Comparison of ENCODE assay signal across 8 cellular contexts in genomic region chr22:40346178-40347064, GRCh38. TPM values are rescaled to one million over a fixed set of nuclear protein-coding genes. Genes with fewer than 3 reads are reported as not detected.
DNase-seq lines count a peak whose midpoint lies in the region; FAIRE-seq and TF ChIP-seq lines count a peak whose summit lies in the region.

Gene ADSL, plus strand, starts transcription at chr22:40346500. Its CDS starts 59 bp downstream, at chr22:40346559.

- intact Hi-C loops in activated naive CD4-positive, alpha-beta T cell treated with anti-CD3 and anti-CD28 coated beads for 36 hours (cut with micrococcal nuclease) = loop anchor here (1.0 to 5.0 kb wide), 10 partner anchors 21 to 814 kb away; partner anchors contain the start of genes RPS19BP1 and TNRC6B

- H3K4me1 Mint-ChIP-seq in activated naive CD4-positive, alpha-beta T cell treated with anti-CD3 and anti-CD28 coated beads for 36 hours (ENCODE audit: low read depth) = peaks cover 46% of the 10 kb centered on the region

- H3K27ac Mint-ChIP-seq in activated naive CD4-positive, alpha-beta T cell treated with anti-CD3 and anti-CD28 coated beads for 36 hours = peak within 1 kb of the TSS; percentile 96

- H3K27me3 ChIP-seq in neutrophil = no peaks in the 10 kb centered on the region

- peak within 1 kb of the TSS; percentile 94 for H3K4me3 Mint-ChIP-seq in activated naive CD4-positive, alpha-beta T cell treated with anti-CD3 and anti-CD28 coated beads for 36 hours

- CTCF ChIA-PET in activated naive CD4-positive, alpha-beta T cell treated with anti-CD3 and anti-CD28 coated beads for 36 hours (lab: Charles Lee) = interaction anchor here (0.6 to 2.9 kb wide), 19 partner anchors 19 to 812 kb away, joined by 3 to 10 read pairs (median 4); no protein-coding TSS in a partner anchor

- H3K4me3 ChIP-seq in neutrophil (ENCODE audit: low read depth in 1 of 2, low read length in 1 of 2) = peak within 1 kb of the TSS; percentile 73 to 79

- H3K36me3 Mint-ChIP-seq in activated naive CD4-positive, alpha-beta T cell treated with anti-CD3 and anti-CD28 coated beads for 36 hours (ENCODE audit: low read depth) = peaks cover 29% of the 10 kb centered on the region

- DNase-seq in ELF-1 (ENCODE audit: low read depth, low spot score) (peak; percentile 94), H4 (ENCODE audit: low spot score) (peak; percentile 74), M059J (ENCODE audit: low read depth) (peak; percentile 82), SK-N-DZ (ENCODE audit: low spot score) (peak; percentile 86), frontal cortex (ENCODE audit: low spot score in 2 of 2) (peak; percentile 80 to 90)
- peak; percentile 91 for DNase-seq in activated naive CD4-positive, alpha-beta T cell treated with anti-CD3 and anti-CD28 coated beads for 36 hours

- H3K27ac ChIP-seq in neutrophil = peak within 1 kb of the TSS; percentile 84

- no peaks in the 10 kb centered on the region for H3K9me3 Mint-ChIP-seq in activated naive CD4-positive, alpha-beta T cell treated with anti-CD3 and anti-CD28 coated beads for 36 hours

- peaks cover 6% of the 10 kb centered on the region for H3K36me3 ChIP-seq in neutrophil

- no peaks in the 10 kb centered on the region for H3K27me3 Mint-ChIP-seq in activated naive CD4-positive, alpha-beta T cell treated with anti-CD3 and anti-CD28 coated beads for 36 hours (ENCODE audit: low read depth)

- FAIRE-seq in frontal cortex (lab: Jason Lieb, UNC) = no peak

- peaks cover 30 to 32% of the 10 kb centered on the region in 2 experiments for H3K4me1 ChIP-seq in neutrophil (ENCODE audit: control insufficient read depth in 1 of 2, insufficient read depth in 1 of 2, low read depth in 1 of 2, low read length in 1 of 2)

- H3K9me3 ChIP-seq in neutrophil = no peaks in the 10 kb centered on the region

- TF ChIP-seq CTCF in neutrophil (IDR thresholded peaks at IDR 0.05) = peak; percentile 46
- TF ChIP-seq CTCF in subcutaneous adipose tissue (IDR thresholded peaks at IDR 0.05; ENCODE audit: low read depth) = no peak

RNA-seq across cellular contexts. Expression of gene ADSL, which starts in this region (rescaled TPM):
- total RNA-seq in H4 (2014; rRNA removed; shearing (Covaris generic)) = 214 and 252 TPM in 2 replicates
- 84.8 and 130 TPM in 2 replicates for total RNA-seq in M059J (2014; rRNA removed; shearing (Covaris generic))
- polyA plus RNA-seq in SK-N-DZ (2014; cell fraction: cytosol; rRNA removed) = 288 and 300 TPM in 2 replicates
- 188 and 225 TPM in 2 replicates for polyA plus RNA-seq in SK-N-DZ (2014; cell fraction: nucleus; rRNA removed)
- total RNA-seq in activated naive CD4-positive, alpha-beta T cell treated with anti-CD3 and anti-CD28 coated beads for 36 hours = 100 to 1,000 TPM; 125 to 129 TPM
- 57.9 TPM for total RNA-seq in frontal cortex
- 10 to 100 TPM; 54.6 to 79.1 (median 75.9) TPM for total RNA-seq in subcutaneous adipose tissue

Comparison
In these comparisons a context has a peak if more than half of its experiments do, and no peak if none do; other contexts are left out.
1. Peak in every context shown above with its lines: DNase-seq, H3K4me3 ChIP-seq and H3K27ac ChIP-seq.